ENCODE assay signal across 1 cellular context in genomic region chr17:75906143-75906884, GRCh38.
TF ChIP-seq lines count a peak whose summit lies in the region.

No MANE protein-coding gene starts in this region.

TF ChIP-seq in SK-N-SH, 30 proteins besides CTCF, POLR2A, EP300 and RAD21 (continued from another document):
- TF ChIP-seq, protein P1, sequence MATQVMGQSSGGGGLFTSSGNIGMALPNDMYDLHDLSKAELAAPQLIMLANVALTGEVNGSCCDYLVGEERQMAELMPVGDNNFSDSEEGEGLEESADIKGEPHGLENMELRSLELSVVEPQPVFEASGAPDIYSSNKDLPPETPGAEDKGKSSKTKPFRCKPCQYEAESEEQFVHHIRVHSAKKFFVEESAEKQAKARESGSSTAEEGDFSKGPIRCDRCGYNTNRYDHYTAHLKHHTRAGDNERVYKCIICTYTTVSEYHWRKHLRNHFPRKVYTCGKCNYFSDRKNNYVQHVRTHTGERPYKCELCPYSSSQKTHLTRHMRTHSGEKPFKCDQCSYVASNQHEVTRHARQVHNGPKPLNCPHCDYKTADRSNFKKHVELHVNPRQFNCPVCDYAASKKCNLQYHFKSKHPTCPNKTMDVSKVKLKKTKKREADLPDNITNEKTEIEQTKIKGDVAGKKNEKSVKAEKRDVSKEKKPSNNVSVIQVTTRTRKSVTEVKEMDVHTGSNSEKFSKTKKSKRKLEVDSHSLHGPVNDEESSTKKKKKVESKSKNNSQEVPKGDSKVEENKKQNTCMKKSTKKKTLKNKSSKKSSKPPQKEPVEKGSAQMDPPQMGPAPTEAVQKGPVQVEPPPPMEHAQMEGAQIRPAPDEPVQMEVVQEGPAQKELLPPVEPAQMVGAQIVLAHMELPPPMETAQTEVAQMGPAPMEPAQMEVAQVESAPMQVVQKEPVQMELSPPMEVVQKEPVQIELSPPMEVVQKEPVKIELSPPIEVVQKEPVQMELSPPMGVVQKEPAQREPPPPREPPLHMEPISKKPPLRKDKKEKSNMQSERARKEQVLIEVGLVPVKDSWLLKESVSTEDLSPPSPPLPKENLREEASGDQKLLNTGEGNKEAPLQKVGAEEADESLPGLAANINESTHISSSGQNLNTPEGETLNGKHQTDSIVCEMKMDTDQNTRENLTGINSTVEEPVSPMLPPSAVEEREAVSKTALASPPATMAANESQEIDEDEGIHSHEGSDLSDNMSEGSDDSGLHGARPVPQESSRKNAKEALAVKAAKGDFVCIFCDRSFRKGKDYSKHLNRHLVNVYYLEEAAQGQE (IDR thresholded peaks at IDR 0.05; ENCODE audit: low read depth, low read length), result no peak
- TF ChIP-seq SIN3A (IDR thresholded peaks at IDR 0.05; ENCODE audit: borderline replicate concordance, low read depth, low read length), result no peak
- TF ChIP-seq MXI1 (IDR thresholded peaks at IDR 0.05; ENCODE audit: low read depth, low read length), result no peak
- no peak for TF ChIP-seq YY1 (IDR thresholded peaks at IDR 0.05; ENCODE audit: low read depth)
- TF ChIP-seq RXRA (IDR thresholded peaks at IDR 0.05; ENCODE audit: borderline replicate concordance, low read depth), result no peak
- no peak for TF ChIP-seq POLR2AphosphoS5 (IDR thresholded peaks at IDR 0.05; ENCODE audit: low read depth, low read length)
- no peak for TF ChIP-seq JUND (IDR thresholded peaks at IDR 0.05)
- no peak for TF ChIP-seq NFIC (IDR thresholded peaks at IDR 0.05; ENCODE audit: borderline replicate concordance)
- no peak for TF ChIP-seq TAF1 (IDR thresholded peaks at IDR 0.05; ENCODE audit: borderline replicate concordance, low read depth, low read length)
- no peak; the same call in 1 of the 2 replicates for TF ChIP-seq FOXJ3 (CRISPR knock-in tag; IDR thresholded peaks at IDR 0.05)
- no peak for TF ChIP-seq USF1 (IDR thresholded peaks at IDR 0.05; ENCODE audit: borderline replicate concordance, low read depth)
